Comparison of ENCODE assay signal across 22 cellular contexts in the genomic region with DNA sequence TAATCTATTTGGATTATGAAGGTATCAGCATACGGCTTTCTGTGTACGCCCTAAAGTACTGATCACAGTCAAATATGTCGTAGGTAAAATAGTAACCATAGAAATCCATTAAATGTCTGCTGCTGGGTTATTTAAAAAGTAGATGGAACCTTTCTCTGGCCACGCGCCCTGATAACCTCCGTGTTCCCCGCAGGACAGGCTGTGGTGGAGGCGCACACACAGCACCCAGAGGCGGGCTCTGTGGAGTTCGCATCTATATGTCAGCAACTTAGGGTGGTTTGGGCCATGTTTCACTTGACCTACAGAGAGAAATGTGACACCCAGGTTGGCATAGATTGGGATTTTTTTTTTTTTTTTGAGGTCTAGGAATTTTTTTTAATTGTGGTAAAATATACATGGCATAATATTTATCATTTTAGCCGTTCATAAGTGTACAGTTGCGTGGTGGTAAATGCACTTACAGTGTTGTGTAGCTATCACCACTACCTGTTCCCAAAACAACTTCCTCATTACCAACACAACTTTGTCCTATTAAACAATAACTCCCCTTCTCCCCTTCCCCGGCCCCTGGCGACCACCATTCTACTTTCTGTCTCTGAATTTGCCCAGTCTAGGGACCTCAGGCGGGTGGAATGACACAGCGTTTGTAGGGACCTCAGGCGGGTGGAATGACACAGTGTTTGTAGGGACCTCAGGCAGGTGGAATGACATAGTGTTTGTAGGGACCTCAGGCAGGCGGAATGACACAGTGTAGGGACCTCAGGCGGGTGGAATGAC. TPM values are rescaled to one million over a fixed set of nuclear protein-coding genes. Genes with fewer than 3 reads are reported as not detected.
A peak's percentile ranks its signal among the peaks of the same experiment; 100 is the strongest.
DNase-seq lines count a peak whose midpoint lies in the region; ATAC-seq and TF ChIP-seq lines count a peak whose summit lies in the region.
"Had no signal": no experiment of that assay in that cellular context is flagged by ENCODE, and none has a peak within 500 bp of the region (broad histone marks: within the 10 kb centered on the region; RNA-seq: fewer than 3 reads in every experiment).

No MANE protein-coding gene starts in this region.

- peak overlapping the region in 2 of 3 donors; percentile 38 to 46 for H3K27ac Mint-ChIP-seq in CD4-positive, CD25-positive, alpha-beta regulatory T cell
- no peak overlapping the region for H3K27ac Mint-ChIP-seq in CD4-positive, alpha-beta T cell
- H3K27ac Mint-ChIP-seq in activated naive CD8-positive, alpha-beta T cell = peak overlapping the region; percentile 94
- peak overlapping the region; percentile 8 for H3K27ac Mint-ChIP-seq in osteocyte (ENCODE audit: unreplicated experiment)
- no peak overlapping the region for H3K27ac Mint-ChIP-seq in immature natural killer cell
- H3K27ac Mint-ChIP-seq: activated B cell treated with CpG ODN at 0.5 μM for 24 hours had no signal

- intact Hi-C loops in CD4-positive, alpha-beta T cell (cut with DNase I, micrococcal nuclease) = no loop called here

- H3K36me3 ChIP-seq in CD4-positive, CD25-positive, alpha-beta regulatory T cell (ENCODE audit: control insufficient read depth, insufficient read depth, low read length) = peaks cover 14% of the 10 kb centered on the region

- no peak overlapping the region for H3K4me3 ChIP-seq in CD4-positive, CD25-positive, alpha-beta regulatory T cell (ENCODE audit: low read depth, low read length)
- H3K4me3 ChIP-seq: esophagus muscularis mucosa, hepatocyte, smooth muscle cell, upper lobe of left lung had no signal

- DNase-seq in CD4-positive, CD25-positive, alpha-beta regulatory T cell = no peak
- DNase-seq in CD4-positive, alpha-beta T cell = no peak
- DNase-seq in osteocyte (ENCODE audit: extremely low spot score, unreplicated experiment) = no peak
- DNase-seq in NCI-H1694 treated with DMSO at 0.1 percent for 48 hours (lab: John Stamatoyannopoulos, UW) = no peak
- no peak for DNase-seq in NCI-H146 treated with DMSO at 0.1 percent for 48 hours (lab: John Stamatoyannopoulos, UW; ENCODE audit: unreplicated experiment)
- DNase-seq in immature natural killer cell = no peak
- DNase-seq: activated B cell treated with CpG ODN at 0.5 μM for 24 hours; amygdala; effector CD8-positive, alpha-beta T cell; GDM1; NCI-H1417; NCI-H446; nucleus accumbens; SHP77; SW 1271 had no signal

- no peaks in the 10 kb centered on the region for H3K9me3 ChIP-seq in CD4-positive, CD25-positive, alpha-beta regulatory T cell (ENCODE audit: control insufficient read depth in 2 of 2, low read length in 2 of 2)
- no peaks in the 10 kb centered on the region for H3K9me3 ChIP-seq in CD4-positive, alpha-beta T cell (ENCODE audit: control insufficient read depth, low read length)
- H3K9me3 ChIP-seq: esophagus muscularis mucosa, upper lobe of left lung had no signal

- no peak overlapping the region for H3K27ac ChIP-seq in CD4-positive, CD25-positive, alpha-beta regulatory T cell (ENCODE audit: insufficient read depth, low read length, poor library complexity, severe bottlenecking)
- no peak overlapping the region for H3K27ac ChIP-seq in CD4-positive, alpha-beta T cell (ENCODE audit: low read depth, low read length)
- H3K27ac ChIP-seq: esophagus muscularis mucosa, hepatocyte, upper lobe of left lung had no signal

- H3K36me3 Mint-ChIP-seq in CD4-positive, CD25-positive, alpha-beta regulatory T cell = peaks cover 22% of the 10 kb centered on the region
- peaks cover 27% of the 10 kb centered on the region for H3K36me3 Mint-ChIP-seq in CD4-positive, alpha-beta T cell (ENCODE audit: low read depth)
- H3K36me3 Mint-ChIP-seq in activated naive CD8-positive, alpha-beta T cell = peaks cover 22% of the 10 kb centered on the region
- H3K36me3 Mint-ChIP-seq in osteocyte (ENCODE audit: unreplicated experiment) (peaks cover 12% of the 10 kb centered on the region), immature natural killer cell (peaks cover 3 to 23% (median 7%) of the 10 kb centered on the region in 3 donors)

- POLR2A ChIA-PET in CD4-positive, alpha-beta T cell (lab: Charles Lee) = no interaction called here

- TF ChIP-seq CTCF in CD4-positive, alpha-beta T cell (IDR thresholded peaks at IDR 0.05) = no peak
- no peak for TF ChIP-seq CTCF in osteocyte (IDR thresholded peaks at IDR 0.05)

- no peaks in the 10 kb centered on the region for H3K27me3 Mint-ChIP-seq in CD4-positive, CD25-positive, alpha-beta regulatory T cell
- H3K27me3 Mint-ChIP-seq in CD4-positive, alpha-beta T cell = no peaks in the 10 kb centered on the region
- H3K27me3 Mint-ChIP-seq in activated naive CD8-positive, alpha-beta T cell = no peaks in the 10 kb centered on the region
- H3K27me3 Mint-ChIP-seq in osteocyte (ENCODE audit: unreplicated experiment) = no peaks in the 10 kb centered on the region
- peaks cover 0 to 2% (median 0%) of the 10 kb centered on the region in 3 donors for H3K27me3 Mint-ChIP-seq in immature natural killer cell (ENCODE audit: low read depth in 3 of 3)
- H3K27me3 Mint-ChIP-seq: activated B cell treated with CpG ODN at 0.5 μM for 24 hours had no signal

- H3K4me3 Mint-ChIP-seq in CD4-positive, CD25-positive, alpha-beta regulatory T cell = no peak overlapping the region
- peak overlapping the region; percentile 15 for H3K4me3 Mint-ChIP-seq in CD4-positive, alpha-beta T cell
- H3K4me3 Mint-ChIP-seq in activated naive CD8-positive, alpha-beta T cell = peak overlapping the region; percentile 12
- H3K4me3 Mint-ChIP-seq in osteocyte (ENCODE audit: unreplicated experiment) (no peak overlapping the region), immature natural killer cell (no peak overlapping the region)
- H3K4me3 Mint-ChIP-seq: activated B cell treated with CpG ODN at 0.5 μM for 24 hours had no signal

- ATAC-seq in CD4-positive, CD25-positive, alpha-beta regulatory T cell (ENCODE audit: low read depth in 2 of 2) = no peak
- no peak for ATAC-seq in CD4-positive, alpha-beta T cell (ENCODE audit: poor library complexity)
- ATAC-seq in HG03571 (IDR thresholded peaks at IDR 0.05; ENCODE audit: unreplicated experiment) = no peak
- ATAC-seq: left lobe of liver had no signal

- CTCF ChIA-PET in CD4-positive, alpha-beta T cell (lab: Charles Lee) = no interaction called here

- H3K4me1 Mint-ChIP-seq in CD4-positive, CD25-positive, alpha-beta regulatory T cell = peaks cover 20 to 86% (median 57%) of the 10 kb centered on the region in 4 donors
- H3K4me1 Mint-ChIP-seq in CD4-positive, alpha-beta T cell (ENCODE audit: low read depth) = peaks cover 79% of the 10 kb centered on the region
- H3K4me1 Mint-ChIP-seq in activated naive CD8-positive, alpha-beta T cell (ENCODE audit: low read depth) = peaks cover 79% of the 10 kb centered on the region
- peaks cover 4% of the 10 kb centered on the region for H3K4me1 Mint-ChIP-seq in osteocyte (ENCODE audit: unreplicated experiment)
- peaks cover 66 to 88% of the 10 kb centered on the region in 2 donors for H3K4me1 Mint-ChIP-seq in immature natural killer cell

- peaks cover 0 to 1% (median 0%) of the 10 kb centered on the region in 7 donors for H3K9me3 Mint-ChIP-seq in CD4-positive, CD25-positive, alpha-beta regulatory T cell
- no peaks in the 10 kb centered on the region for H3K9me3 Mint-ChIP-seq in CD4-positive, alpha-beta T cell
- H3K9me3 Mint-ChIP-seq in activated naive CD8-positive, alpha-beta T cell (ENCODE audit: low read depth) = peaks cover 5% of the 10 kb centered on the region
- H3K9me3 Mint-ChIP-seq in osteocyte (ENCODE audit: unreplicated experiment) (no peaks in the 10 kb centered on the region), immature natural killer cell (no peaks in the 10 kb centered on the region)
- H3K9me3 Mint-ChIP-seq: activated B cell treated with CpG ODN at 0.5 μM for 24 hours had no signal

- H3K27me3 ChIP-seq in CD4-positive, CD25-positive, alpha-beta regulatory T cell (ENCODE audit: control insufficient read depth, insufficient read depth, low read length) = no peaks in the 10 kb centered on the region
- no peaks in the 10 kb centered on the region for H3K27me3 ChIP-seq in CD4-positive, alpha-beta T cell (ENCODE audit: control insufficient read depth, insufficient read depth, low read length)
- H3K27me3 ChIP-seq: esophagus muscularis mucosa, hepatocyte, upper lobe of left lung had no signal

- H3K4me1 ChIP-seq in CD4-positive, CD25-positive, alpha-beta regulatory T cell (ENCODE audit: control insufficient read depth, insufficient read depth, low read length, poor library complexity, severe bottlenecking) = peaks cover 15% of the 10 kb centered on the region

RNA-seq across cellular contexts. Expression of gene PPP2R2D, which starts 15.4 kb away (rescaled TPM):
- 41.8 TPM for total RNA-seq in CD4-positive, CD25-positive, alpha-beta regulatory T cell
- 10 to 100 TPM; 23.8 to 48.1 (median 25.6) TPM for polyA plus RNA-seq in CD4-positive, CD25-positive, alpha-beta regulatory T cell
- 10 to 100 TPM; 32.6 to 32.9 TPM for total RNA-seq in CD4-positive, alpha-beta T cell
- 28.9 and 29.3 TPM in 2 replicates for total RNA-seq in osteocyte
- 10 to 100 TPM; 24.7 to 33.4 (median 30.6) TPM for polyA plus RNA-seq in immature natural killer cell

Comparison
In these comparisons a context has a peak if more than half of its experiments do, and no peak if none do; other contexts are left out.
1. H3K27ac Mint-ChIP-seq: peak in CD4-positive, CD25-positive, alpha-beta regulatory T cell (2 of 3), activated naive CD8-positive, alpha-beta T cell (single experiment) and osteocyte (single experiment); none in CD4-positive, alpha-beta T cell (single experiment) and immature natural killer cell (0 of 6).
2. H3K4me3 Mint-ChIP-seq: peak in CD4-positive, alpha-beta T cell (single experiment) and activated naive CD8-positive, alpha-beta T cell (single experiment); none in CD4-positive, CD25-positive, alpha-beta regulatory T cell (0 of 4), osteocyte (single experiment) and immature natural killer cell (0 of 5).